Comparison of ENCODE assay signal across 7 cellular contexts in the genomic region with DNA sequence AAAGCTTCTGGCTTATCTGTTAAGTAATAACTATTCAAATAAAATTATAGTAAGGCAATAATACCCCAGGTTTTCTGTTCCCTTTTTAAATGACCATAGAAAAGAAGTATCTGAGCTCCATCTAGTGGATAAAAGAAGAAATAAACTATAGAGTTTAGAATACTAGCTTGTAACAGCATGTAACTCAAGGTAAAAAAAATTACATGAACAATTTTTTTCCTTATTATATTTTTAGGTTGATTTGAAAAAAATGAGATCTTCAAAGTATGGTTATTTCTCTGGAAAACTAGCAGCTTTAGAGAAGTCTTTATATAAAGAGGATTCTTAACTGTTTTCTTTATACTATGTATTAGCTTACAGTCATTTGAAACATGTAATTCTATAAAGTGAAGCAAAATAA. TPM values are rescaled to one million over a fixed set of nuclear protein-coding genes. Genes with fewer than 3 reads are reported as not detected.
DNase-seq lines count a peak whose midpoint lies in the region; ATAC-seq and TF ChIP-seq lines count a peak whose summit lies in the region.

No MANE protein-coding gene starts in this region.

- POLR2A ChIA-PET in SK-N-SH (lab: Yijun Ruan, JAX) = interaction anchor here (0.7 to 1.1 kb wide), 2 partner anchors 113 to 213 kb away, joined by 3 to 4 read pairs; partner anchors contain the start of gene FRZB

- peaks cover 25% of the 10 kb centered on the region for H3F3A ChIP-seq in SK-N-SH (replicated peaks; ENCODE audit: insufficient read depth)

- no peak overlapping the region for H3K4me2 ChIP-seq in SK-N-SH

- CTCF ChIA-PET in SK-N-SH (lab: Yijun Ruan, JAX) = interaction anchor here (0.6 to 9.4 kb wide), 52 partner anchors 7 to 331 kb away, joined by 3 to 153 read pairs (median 4); partner anchors contain the start of gene FRZB

- H3K27ac ChIP-seq in SK-N-SH (ENCODE audit: low read depth in 2 of 2, low read length in 1 of 2) (no peak overlapping the region), foreskin keratinocyte (no peak overlapping the region)

- ATAC-seq in HG02610 (IDR thresholded peaks at IDR 0.05; ENCODE audit: unreplicated experiment) (peak; percentile 74), foreskin keratinocyte (peak; percentile 77)

- no peak overlapping the region for H2AFZ ChIP-seq in SK-N-SH (ENCODE audit: low read depth)

- H3K9me2 ChIP-seq in SK-N-SH = no peaks in the 10 kb centered on the region

- no peak for TF ChIP-seq EP300 in SK-N-SH (IDR thresholded peaks at IDR 0.05; ENCODE audit: borderline replicate concordance in 1 of 2, low read depth in 1 of 2, low read length in 1 of 2)

- H3K9me3 ChIP-seq in SK-N-SH = no peaks in the 10 kb centered on the region

- DNase-seq in GM13977 (ENCODE audit: low spot score) = peak; percentile 34
- DNase-seq in NAMALWA (ENCODE audit: low spot score) = peak; percentile 75
- peak; percentile 41 for DNase-seq in SK-N-SH
- peak in 1 of 2 donors; percentile 18 for DNase-seq in foreskin keratinocyte
- peak; percentile 7 for DNase-seq in skeletal muscle cell (ENCODE audit: low read depth)
- no peak for DNase-seq in GDM1 (lab: John Stamatoyannopoulos, UW)

- H3K36me3 ChIP-seq in SK-N-SH (replicated peaks in 1 of 2; ENCODE audit: control insufficient read depth in 1 of 2, insufficient read depth in 2 of 2, low read length in 1 of 2) = peaks cover 74 to 78% of the 10 kb centered on the region in 2 experiments

- H3K4me3 ChIP-seq in SK-N-SH (ENCODE audit: low read depth in 2 of 2, low read length in 1 of 2) = no peak overlapping the region
- no peak overlapping the region for H3K4me3 ChIP-seq in skeletal muscle cell (ENCODE audit: low read depth, low read length)

- no peaks in the 10 kb centered on the region; a peak in 1 of 4 replicates for H3K4me1 ChIP-seq in SK-N-SH (ENCODE audit: control insufficient read depth in 1 of 2, insufficient read depth in 2 of 2, low read depth in 1 of 2, low read length in 1 of 2)
- no peaks in the 10 kb centered on the region for H3K4me1 ChIP-seq in foreskin keratinocyte

- in situ Hi-C loops in GM13977 (cut with MboI; ENCODE audit: low pct_unique_long_range_greater_than_20kb, low sequenced_read_pairs, unreplicated experiment) = loop anchor here (10.0 kb wide), 1 partner anchor 195 kb away; no protein-coding TSS in a partner anchor

- no peaks in the 10 kb centered on the region for H3K27me3 ChIP-seq in SK-N-SH (ENCODE audit: insufficient read depth)
- no peaks in the 10 kb centered on the region for H3K27me3 ChIP-seq in foreskin keratinocyte

- H3K79me2 ChIP-seq in SK-N-SH (ENCODE audit: insufficient read depth) = 0 out of 2 replicates have a peak, but pooled peaks cover 7% of the 10 kb centered on the region

- TF ChIP-seq CTCF in GM13977 (IDR thresholded peaks at IDR 0.05; ENCODE audit: extremely low read depth, insufficient read depth, missing control alignments) (peak; percentile 32), SK-N-SH (IDR thresholded peaks at IDR 0.05) (peak; percentile 74), foreskin keratinocyte (conservative IDR thresholded peaks at IDR 0.05) (peak; percentile 69)

- peaks cover 3% of the 10 kb centered on the region; the same call in 1 of the 2 replicates for H4K20me1 ChIP-seq in SK-N-SH (ENCODE audit: insufficient read depth)

- peak; percentile 77 for TF ChIP-seq RAD21 in SK-N-SH (IDR thresholded peaks at IDR 0.05; ENCODE audit: low read length)

- no peak overlapping the region for H3K9ac ChIP-seq in SK-N-SH

TF ChIP-seq in SK-N-SH, 30 proteins besides CTCF, POLR2A, EP300 and RAD21:
- TF ChIP-seq MXI1 (IDR thresholded peaks at IDR 0.05; ENCODE audit: low read depth, low read length) (no peak), POLR2AphosphoS5 (IDR thresholded peaks at IDR 0.05; ENCODE audit: low read depth, low read length) (no peak), SMC3 (IDR thresholded peaks at IDR 0.05; ENCODE audit: low read depth, low read length) (peak; percentile 35; the same call in 1 of the 2 replicates)
TF ChIP-seq in SK-N-SH: peak in this region for 1.

RNA-seq across cellular contexts. Expression of gene NCKAP1, which starts 58.1 kb away (rescaled TPM):
- polyA plus RNA-seq in SK-N-SH (2012; rRNA removed) (64.0 and 75.3 TPM in 2 replicates), foreskin keratinocyte (37.1 and 47.6 TPM in 2 replicates)
- 84.7 and 86.2 TPM in 2 replicates for polyA plus RNA-seq in SK-N-SH (2012; cell fraction: cytosol; rRNA removed)
- 24.2 and 67.0 TPM in 2 replicates for polyA plus RNA-seq in SK-N-SH (2012; cell fraction: nucleus; rRNA removed)
- total RNA-seq in foreskin keratinocyte = 165 and 168 TPM in 2 replicates
